In the genomic region with DNA sequence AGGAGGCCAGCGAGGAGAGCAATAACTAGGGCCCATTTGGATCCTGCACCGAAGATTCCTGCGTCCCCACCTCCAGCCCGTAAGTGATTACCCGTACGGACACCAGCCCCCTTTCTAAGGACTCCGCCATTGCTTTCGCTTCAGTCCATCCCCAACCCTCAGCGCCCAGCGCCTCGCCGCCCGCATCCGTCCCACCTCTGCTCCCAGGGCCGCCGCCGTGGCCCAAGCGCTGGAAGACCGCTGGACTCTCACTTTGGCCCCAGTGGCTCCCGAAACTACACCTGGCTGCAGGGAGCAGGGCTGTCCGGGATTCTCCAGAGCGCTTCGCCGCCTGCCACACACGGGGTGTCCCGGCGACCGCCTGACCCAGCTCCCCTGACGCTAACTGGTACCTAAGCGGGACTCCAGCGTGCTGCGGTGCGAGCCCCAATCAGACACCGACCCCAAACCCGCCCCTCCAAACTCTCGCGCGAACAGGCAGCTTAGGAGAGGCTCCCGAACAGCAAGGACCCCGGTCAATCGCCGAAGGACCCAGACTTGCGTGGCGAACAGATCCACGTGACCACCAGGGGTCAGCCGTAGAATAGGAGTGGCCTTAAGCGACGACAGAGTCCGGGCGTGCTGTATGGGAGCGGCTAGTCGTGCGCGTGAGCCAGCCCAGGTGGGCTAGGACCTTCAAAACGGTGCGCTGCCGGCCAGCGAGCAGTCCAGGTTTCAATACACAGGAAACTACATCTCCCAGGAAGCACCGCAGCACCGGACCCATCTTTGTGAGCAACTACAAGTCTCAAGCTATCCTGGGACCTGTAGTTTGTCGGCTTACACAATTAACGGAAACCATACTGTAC, we compare ENCODE assay signal across 1 cellular context.
TF ChIP-seq lines count a peak whose summit lies in the region.

CNPY2 (minus strand) TSS at position 363 of the 848 bp plus-strand sequence. CDS start 771 bp downstream, outside the sequence.

TF ChIP-seq in HepG2, 621 proteins besides CTCF, POLR2A, EP300 and RAD21 (continued from another document and continues in another):
- peak; percentile 61; the same call in 1 of the 2 replicates for TF ChIP-seq KDM5B (CRISPR knock-in tag; IDR thresholded peaks at IDR 0.05; ENCODE audit: borderline replicate concordance)
- peak; percentile 80 for TF ChIP-seq ZFY (CRISPR knock-in tag; IDR thresholded peaks at IDR 0.05)
- 0 out of 2 replicates have a peak, but pooled peaks have one; percentile 63 for TF ChIP-seq CCDC6 (CRISPR knock-in tag; IDR thresholded peaks at IDR 0.05)
- TF ChIP-seq HIVEP1 (CRISPR knock-in tag; IDR thresholded peaks at IDR 0.05) = peak; percentile 92
- TF ChIP-seq ZNF792 (CRISPR knock-in tag; IDR thresholded peaks at IDR 0.05) = peak; percentile 90
- no peak for TF ChIP-seq ARID3A (IDR thresholded peaks at IDR 0.05; ENCODE audit: low read depth, low read length)
- TF ChIP-seq ZNF430 (CRISPR knock-in tag; IDR thresholded peaks at IDR 0.05) = peak; percentile 93
- no peak for TF ChIP-seq AKNA (CRISPR knock-in tag; IDR thresholded peaks at IDR 0.05; ENCODE audit: borderline replicate concordance)
- TF ChIP-seq ZKSCAN8 (CRISPR knock-in tag; IDR thresholded peaks at IDR 0.05; ENCODE audit: borderline replicate concordance) = no peak
- no peak for TF ChIP-seq FOXO1 (CRISPR knock-in tag; IDR thresholded peaks at IDR 0.05)
- TF ChIP-seq TRIM24 (CRISPR knock-in tag; IDR thresholded peaks at IDR 0.05) = no peak
- TF ChIP-seq TGIF2 (CRISPR knock-in tag; IDR thresholded peaks at IDR 0.05) = no peak
- no peak for TF ChIP-seq ZFP82 (CRISPR knock-in tag; IDR thresholded peaks at IDR 0.05; ENCODE audit: borderline replicate concordance)
- TF ChIP-seq AFF4 (CRISPR knock-in tag; IDR thresholded peaks at IDR 0.05) = no peak
- no peak for TF ChIP-seq TEAD3 (CRISPR knock-in tag; optimal IDR thresholded peaks at IDR 0.05; ENCODE audit: borderline replicate concordance)
- TF ChIP-seq FOXP1 (IDR thresholded peaks at IDR 0.05) = no peak
- no peak for TF ChIP-seq FOXP1 (CRISPR knock-in tag; IDR thresholded peaks at IDR 0.05)
- TF ChIP-seq ZNF33A (CRISPR knock-in tag; IDR thresholded peaks at IDR 0.05; ENCODE audit: borderline replicate concordance) = 0 out of 2 replicates have a peak, but pooled peaks have one; percentile 1
- TF ChIP-seq, protein P1, sequence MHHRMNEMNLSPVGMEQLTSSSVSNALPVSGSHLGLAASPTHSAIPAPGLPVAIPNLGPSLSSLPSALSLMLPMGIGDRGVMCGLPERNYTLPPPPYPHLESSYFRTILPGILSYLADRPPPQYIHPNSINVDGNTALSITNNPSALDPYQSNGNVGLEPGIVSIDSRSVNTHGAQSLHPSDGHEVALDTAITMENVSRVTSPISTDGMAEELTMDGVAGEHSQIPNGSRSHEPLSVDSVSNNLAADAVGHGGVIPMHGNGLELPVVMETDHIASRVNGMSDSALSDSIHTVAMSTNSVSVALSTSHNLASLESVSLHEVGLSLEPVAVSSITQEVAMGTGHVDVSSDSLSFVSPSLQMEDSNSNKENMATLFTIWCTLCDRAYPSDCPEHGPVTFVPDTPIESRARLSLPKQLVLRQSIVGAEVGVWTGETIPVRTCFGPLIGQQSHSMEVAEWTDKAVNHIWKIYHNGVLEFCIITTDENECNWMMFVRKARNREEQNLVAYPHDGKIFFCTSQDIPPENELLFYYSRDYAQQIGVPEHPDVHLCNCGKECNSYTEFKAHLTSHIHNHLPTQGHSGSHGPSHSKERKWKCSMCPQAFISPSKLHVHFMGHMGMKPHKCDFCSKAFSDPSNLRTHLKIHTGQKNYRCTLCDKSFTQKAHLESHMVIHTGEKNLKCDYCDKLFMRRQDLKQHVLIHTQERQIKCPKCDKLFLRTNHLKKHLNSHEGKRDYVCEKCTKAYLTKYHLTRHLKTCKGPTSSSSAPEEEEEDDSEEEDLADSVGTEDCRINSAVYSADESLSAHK (CRISPR knock-in tag; IDR thresholded peaks at IDR 0.05; ENCODE audit: borderline replicate concordance) = 0 out of 2 replicates have a peak, but pooled peaks have one; percentile 9
- TF ChIP-seq, protein P2, sequence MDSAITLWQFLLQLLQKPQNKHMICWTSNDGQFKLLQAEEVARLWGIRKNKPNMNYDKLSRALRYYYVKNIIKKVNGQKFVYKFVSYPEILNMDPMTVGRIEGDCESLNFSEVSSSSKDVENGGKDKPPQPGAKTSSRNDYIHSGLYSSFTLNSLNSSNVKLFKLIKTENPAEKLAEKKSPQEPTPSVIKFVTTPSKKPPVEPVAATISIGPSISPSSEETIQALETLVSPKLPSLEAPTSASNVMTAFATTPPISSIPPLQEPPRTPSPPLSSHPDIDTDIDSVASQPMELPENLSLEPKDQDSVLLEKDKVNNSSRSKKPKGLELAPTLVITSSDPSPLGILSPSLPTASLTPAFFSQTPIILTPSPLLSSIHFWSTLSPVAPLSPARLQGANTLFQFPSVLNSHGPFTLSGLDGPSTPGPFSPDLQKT (CRISPR knock-in tag; IDR thresholded peaks at IDR 0.05; ENCODE audit: borderline replicate concordance) = no peak
- TF ChIP-seq HOXD1 (CRISPR knock-in tag; IDR thresholded peaks at IDR 0.05) = peak; percentile 87; the same call in 1 of the 2 replicates
- no peak for TF ChIP-seq TOE1 (CRISPR knock-in tag; IDR thresholded peaks at IDR 0.05)
- peak; percentile 44; the same call in 1 of the 2 replicates for TF ChIP-seq ZNF770 (CRISPR knock-in tag; IDR thresholded peaks at IDR 0.05)
- 0 out of 2 replicates have a peak, but pooled peaks have one; percentile 73 for TF ChIP-seq ZNF549 (CRISPR knock-in tag; IDR thresholded peaks at IDR 0.05)
- TF ChIP-seq THAP11 (CRISPR knock-in tag; IDR thresholded peaks at IDR 0.05) = peak; percentile 98
- TF ChIP-seq, protein P3, sequence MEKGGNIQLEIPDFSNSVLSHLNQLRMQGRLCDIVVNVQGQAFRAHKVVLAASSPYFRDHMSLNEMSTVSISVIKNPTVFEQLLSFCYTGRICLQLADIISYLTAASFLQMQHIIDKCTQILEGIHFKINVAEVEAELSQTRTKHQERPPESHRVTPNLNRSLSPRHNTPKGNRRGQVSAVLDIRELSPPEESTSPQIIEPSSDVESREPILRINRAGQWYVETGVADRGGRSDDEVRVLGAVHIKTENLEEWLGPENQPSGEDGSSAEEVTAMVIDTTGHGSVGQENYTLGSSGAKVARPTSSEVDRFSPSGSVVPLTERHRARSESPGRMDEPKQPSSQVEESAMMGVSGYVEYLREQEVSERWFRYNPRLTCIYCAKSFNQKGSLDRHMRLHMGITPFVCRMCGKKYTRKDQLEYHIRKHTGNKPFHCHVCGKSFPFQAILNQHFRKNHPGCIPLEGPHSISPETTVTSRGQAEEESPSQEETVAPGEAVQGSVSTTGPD (CRISPR knock-in tag; IDR thresholded peaks at IDR 0.05) = no peak
- TF ChIP-seq PREB (CRISPR knock-in tag; IDR thresholded peaks at IDR 0.05) = no peak
- TF ChIP-seq NKX3-1 (CRISPR knock-in tag; IDR thresholded peaks at IDR 0.05) = peak; percentile 89
- TF ChIP-seq, protein P4, sequence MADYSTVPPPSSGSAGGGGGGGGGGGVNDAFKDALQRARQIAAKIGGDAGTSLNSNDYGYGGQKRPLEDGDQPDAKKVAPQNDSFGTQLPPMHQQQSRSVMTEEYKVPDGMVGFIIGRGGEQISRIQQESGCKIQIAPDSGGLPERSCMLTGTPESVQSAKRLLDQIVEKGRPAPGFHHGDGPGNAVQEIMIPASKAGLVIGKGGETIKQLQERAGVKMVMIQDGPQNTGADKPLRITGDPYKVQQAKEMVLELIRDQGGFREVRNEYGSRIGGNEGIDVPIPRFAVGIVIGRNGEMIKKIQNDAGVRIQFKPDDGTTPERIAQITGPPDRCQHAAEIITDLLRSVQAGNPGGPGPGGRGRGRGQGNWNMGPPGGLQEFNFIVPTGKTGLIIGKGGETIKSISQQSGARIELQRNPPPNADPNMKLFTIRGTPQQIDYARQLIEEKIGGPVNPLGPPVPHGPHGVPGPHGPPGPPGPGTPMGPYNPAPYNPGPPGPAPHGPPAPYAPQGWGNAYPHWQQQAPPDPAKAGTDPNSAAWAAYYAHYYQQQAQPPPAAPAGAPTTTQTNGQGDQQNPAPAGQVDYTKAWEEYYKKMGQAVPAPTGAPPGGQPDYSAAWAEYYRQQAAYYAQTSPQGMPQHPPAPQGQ (CRISPR knock-in tag; IDR thresholded peaks at IDR 0.05; ENCODE audit: borderline replicate concordance) = no peak
- TF ChIP-seq ZNF24 (IDR thresholded peaks at IDR 0.05) = no peak
- TF ChIP-seq TAF1 (CRISPR knock-in tag; IDR thresholded peaks at IDR 0.05) = peak; percentile 91
